Comparison of ENCODE assay signal across 1 cellular context in genomic region chr22:18024956-18025720, GRCh38.
TF ChIP-seq lines count a peak whose summit lies in the region.

No MANE protein-coding gene starts in this region.

TF ChIP-seq in GM12878, 131 proteins besides CTCF, POLR2A, EP300 and RAD21:
- TF ChIP-seq, protein P1, sequence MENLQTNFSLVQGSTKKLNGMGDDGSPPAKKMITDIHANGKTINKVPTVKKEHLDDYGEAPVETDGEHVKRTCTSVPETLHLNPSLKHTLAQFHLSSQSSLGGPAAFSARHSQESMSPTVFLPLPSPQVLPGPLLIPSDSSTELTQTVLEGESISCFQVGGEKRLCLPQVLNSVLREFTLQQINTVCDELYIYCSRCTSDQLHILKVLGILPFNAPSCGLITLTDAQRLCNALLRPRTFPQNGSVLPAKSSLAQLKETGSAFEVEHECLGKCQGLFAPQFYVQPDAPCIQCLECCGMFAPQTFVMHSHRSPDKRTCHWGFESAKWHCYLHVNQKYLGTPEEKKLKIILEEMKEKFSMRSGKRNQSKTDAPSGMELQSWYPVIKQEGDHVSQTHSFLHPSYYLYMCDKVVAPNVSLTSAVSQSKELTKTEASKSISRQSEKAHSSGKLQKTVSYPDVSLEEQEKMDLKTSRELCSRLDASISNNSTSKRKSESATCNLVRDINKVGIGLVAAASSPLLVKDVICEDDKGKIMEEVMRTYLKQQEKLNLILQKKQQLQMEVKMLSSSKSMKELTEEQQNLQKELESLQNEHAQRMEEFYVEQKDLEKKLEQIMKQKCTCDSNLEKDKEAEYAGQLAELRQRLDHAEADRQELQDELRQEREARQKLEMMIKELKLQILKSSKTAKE (IDR thresholded peaks at IDR 0.05; ENCODE audit: low read depth, poor library complexity, severe bottlenecking), result no peak
- TF ChIP-seq ZNF274 (IDR thresholded peaks at IDR 0.05; ENCODE audit: insufficient read depth, insufficient read length) (no peak), ETV6 (conservative IDR thresholded peaks at IDR 0.05 in 1 of 2, IDR thresholded peaks at IDR 0.05 in 1 of 2; ENCODE audit: borderline replicate concordance in 1 of 2, low read depth in 1 of 2) (no peak), RELA (IDR thresholded peaks at IDR 0.05; ENCODE audit: borderline replicate concordance, partially characterized antibody) (no peak), FOXM1 (IDR thresholded peaks at IDR 0.05; ENCODE audit: low read depth, low read length) (no peak), RUNX3 (IDR thresholded peaks at IDR 0.05; ENCODE audit: low read length) (no peak), ZSCAN29 (IDR thresholded peaks at IDR 0.05) (no peak), MEF2A (IDR thresholded peaks at IDR 0.05; ENCODE audit: insufficient read depth, low read depth, low read length) (no peak), ZZZ3 (IDR thresholded peaks at IDR 0.05; ENCODE audit: control insufficient read depth, insufficient read length, low read depth) (no peak)
- TF ChIP-seq, protein P2, sequence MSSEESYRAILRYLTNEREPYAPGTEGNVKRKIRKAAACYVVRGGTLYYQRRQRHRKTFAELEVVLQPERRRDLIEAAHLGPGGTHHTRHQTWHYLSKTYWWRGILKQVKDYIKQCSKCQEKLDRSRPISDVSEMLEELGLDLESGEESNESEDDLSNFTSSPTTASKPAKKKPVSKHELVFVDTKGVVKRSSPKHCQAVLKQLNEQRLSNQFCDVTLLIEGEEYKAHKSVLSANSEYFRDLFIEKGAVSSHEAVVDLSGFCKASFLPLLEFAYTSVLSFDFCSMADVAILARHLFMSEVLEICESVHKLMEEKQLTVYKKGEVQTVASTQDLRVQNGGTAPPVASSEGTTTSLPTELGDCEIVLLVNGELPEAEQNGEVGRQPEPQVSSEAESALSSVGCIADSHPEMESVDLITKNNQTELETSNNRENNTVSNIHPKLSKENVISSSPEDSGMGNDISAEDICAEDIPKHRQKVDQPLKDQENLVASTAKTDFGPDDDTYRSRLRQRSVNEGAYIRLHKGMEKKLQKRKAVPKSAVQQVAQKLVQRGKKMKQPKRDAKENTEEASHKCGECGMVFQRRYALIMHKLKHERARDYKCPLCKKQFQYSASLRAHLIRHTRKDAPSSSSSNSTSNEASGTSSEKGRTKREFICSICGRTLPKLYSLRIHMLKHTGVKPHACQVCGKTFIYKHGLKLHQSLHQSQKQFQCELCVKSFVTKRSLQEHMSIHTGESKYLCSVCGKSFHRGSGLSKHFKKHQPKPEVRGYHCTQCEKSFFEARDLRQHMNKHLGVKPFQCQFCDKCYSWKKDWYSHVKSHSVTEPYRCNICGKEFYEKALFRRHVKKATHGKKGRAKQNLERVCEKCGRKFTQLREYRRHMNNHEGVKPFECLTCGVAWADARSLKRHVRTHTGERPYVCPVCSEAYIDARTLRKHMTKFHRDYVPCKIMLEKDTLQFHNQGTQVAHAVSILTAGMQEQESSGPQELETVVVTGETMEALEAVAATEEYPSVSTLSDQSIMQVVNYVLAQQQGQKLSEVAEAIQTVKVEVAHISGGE (CRISPR knock-in tag; IDR thresholded peaks at IDR 0.05), result no peak
- TF ChIP-seq, protein P3, sequence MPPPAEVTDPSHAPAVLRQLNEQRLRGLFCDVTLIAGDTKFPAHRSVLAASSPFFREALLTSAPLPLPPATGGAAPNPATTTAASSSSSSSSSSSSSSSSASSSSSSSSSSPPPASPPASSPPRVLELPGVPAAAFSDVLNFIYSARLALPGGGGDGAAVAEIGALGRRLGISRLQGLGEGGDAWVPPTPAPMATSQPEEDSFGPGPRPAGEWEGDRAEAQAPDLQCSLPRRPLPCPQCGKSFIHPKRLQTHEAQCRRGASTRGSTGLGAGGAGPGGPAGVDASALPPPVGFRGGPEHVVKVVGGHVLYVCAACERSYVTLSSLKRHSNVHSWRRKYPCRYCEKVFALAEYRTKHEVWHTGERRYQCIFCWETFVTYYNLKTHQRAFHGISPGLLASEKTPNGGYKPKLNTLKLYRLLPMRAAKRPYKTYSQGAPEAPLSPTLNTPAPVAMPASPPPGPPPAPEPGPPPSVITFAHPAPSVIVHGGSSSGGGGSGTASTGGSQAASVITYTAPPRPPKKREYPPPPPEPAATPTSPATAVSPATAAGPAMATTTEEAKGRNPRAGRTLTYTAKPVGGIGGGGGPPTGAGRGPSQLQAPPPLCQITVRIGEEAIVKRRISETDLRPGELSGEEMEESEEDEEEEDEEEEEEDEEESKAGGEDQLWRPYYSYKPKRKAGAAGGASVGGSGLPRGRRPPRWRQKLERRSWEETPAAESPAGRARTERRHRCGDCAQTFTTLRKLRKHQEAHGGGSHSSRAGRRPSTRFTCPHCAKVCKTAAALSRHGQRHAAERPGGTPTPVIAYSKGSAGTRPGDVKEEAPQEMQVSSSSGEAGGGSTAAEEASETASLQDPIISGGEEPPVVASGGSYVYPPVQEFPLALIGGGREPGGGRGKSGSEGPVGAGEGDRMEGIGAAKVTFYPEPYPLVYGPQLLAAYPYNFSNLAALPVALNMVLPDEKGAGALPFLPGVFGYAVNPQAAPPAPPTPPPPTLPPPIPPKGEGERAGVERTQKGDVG (CRISPR knock-in tag; IDR thresholded peaks at IDR 0.05), result no peak
